18 cellular contexts compared by ENCODE assay signal in genomic region chr10:117348236-117348635, GRCh38. TPM values are rescaled to one million over a fixed set of nuclear protein-coding genes. Genes with fewer than 3 reads are reported as not detected.
DNase-seq lines count a peak whose midpoint lies in the region; ATAC-seq, FAIRE-seq and TF ChIP-seq lines count a peak whose summit lies in the region.
"Had no signal": no experiment of that assay in that cellular context is flagged by ENCODE, and none has a peak within 500 bp of the region (broad histone marks: within the 10 kb centered on the region; RNA-seq: fewer than 3 reads in every experiment).

No MANE protein-coding gene starts in this region.

- no peak overlapping the region for H2BK15ac ChIP-seq in H1 (ENCODE audit: low read length)

- peak overlapping the region; percentile 50 for H2BK120ac ChIP-seq in H1 (replicated peaks; ENCODE audit: low read depth, low read length)

- no peak for TF ChIP-seq EP300 in H1 (IDR thresholded peaks at IDR 0.05; ENCODE audit: borderline replicate concordance in 1 of 2, low read depth in 2 of 2, low read length in 2 of 2)

- no peak overlapping the region for H3K14ac ChIP-seq in H1 (ENCODE audit: insufficient read length)

- H4K91ac ChIP-seq in H1 (replicated peaks; ENCODE audit: insufficient read length, low read length): no peak overlapping the region

- DNase-seq in GM23338 (ENCODE audit: low spot score) (no peak), SK-N-DZ (ENCODE audit: low spot score) (peak; percentile 11), H1 (ENCODE audit: low read depth in 1 of 2, low spot score in 2 of 2) (no peak), C1 segment of cervical spinal cord (lab: John Stamatoyannopoulos, UW) (no peak)
- DNase-seq in stimulated activated effector memory CD8-positive, alpha-beta T cell treated with anti-CD3 and anti-CD28 coated beads, Interleukin-12 subunit alpha, Interleukin-12 subunit beta, amount 100 ng/mL, for 72 hours (ENCODE audit: low spot score in 2 of 2): no peak
- DNase-seq in activated CD4-positive, alpha-beta T cell treated with anti-CD3 and anti-CD28 coated beads for 4 hours: no peak
- DNase-seq: ACHN; CD4-positive, alpha-beta memory T cell; DND-41; GDM1; NCI-H1092; NCI-H1694; NCI-H446; NCI-H748 treated with DMSO at 0.1 percent for 48 hours; SIG-M5 had no signal

- H3K4me3 ChIP-seq in GM23338 (no peak overlapping the region), H1 (ENCODE audit: extremely low read depth in 1 of 4, insufficient read depth in 2 of 4, low read depth in 3 of 4, low read length in 4 of 4) (no peak overlapping the region)

- H3K9me3 Mint-ChIP-seq in GM23338: no peaks in the 10 kb centered on the region
- H3K9me3 Mint-ChIP-seq in stimulated activated effector memory CD8-positive, alpha-beta T cell treated with anti-CD3 and anti-CD28 coated beads, Interleukin-12 subunit alpha, Interleukin-12 subunit beta, amount 100 ng/mL, for 72 hours: no peaks in the 10 kb centered on the region
- H3K9me3 Mint-ChIP-seq: CD4-positive, alpha-beta memory T cell had no signal

- H3K18ac ChIP-seq in H1 (ENCODE audit: extremely low read depth, low read length): peak overlapping the region; percentile 55; the same call in 1 of the 2 replicates

- no peak overlapping the region for H3K9ac ChIP-seq in H1 (replicated peaks in 1 of 4; ENCODE audit: extremely low read depth in 1 of 4, low read depth in 3 of 4, low read length in 3 of 4)

- TF ChIP-seq POLR2A in H1 (IDR thresholded peaks at IDR 0.05; ENCODE audit: control extremely low read depth in 1 of 2, low read depth in 2 of 2, low read length in 2 of 2): no peak

- H4K5ac ChIP-seq in H1 (ENCODE audit: insufficient read length, low read depth, low read length): peak overlapping the region; percentile 12

- H3K27ac ChIP-seq in GM23338 (ENCODE audit: low read depth) (peak overlapping the region; percentile 98), H1 (ENCODE audit: low read depth, low read length) (peak overlapping the region; percentile 48; the same call in 1 of the 2 replicates)

- H3K4me1 Mint-ChIP-seq in GM23338: peaks cover 65% of the 10 kb centered on the region
- H3K4me1 Mint-ChIP-seq in stimulated activated effector memory CD8-positive, alpha-beta T cell treated with anti-CD3 and anti-CD28 coated beads, Interleukin-12 subunit alpha, Interleukin-12 subunit beta, amount 100 ng/mL, for 72 hours: peaks cover 61% of the 10 kb centered on the region

- no peaks in the 10 kb centered on the region for H3K79me1 ChIP-seq in H1 (ENCODE audit: low read depth, low read length)

- H3K56ac ChIP-seq in H1 (replicated peaks; ENCODE audit: insufficient read length, low read depth, low read length): peak overlapping the region; percentile 24

- H3K4me3 Mint-ChIP-seq in GM23338: no peak overlapping the region
- no peak overlapping the region for H3K4me3 Mint-ChIP-seq in stimulated activated effector memory CD8-positive, alpha-beta T cell treated with anti-CD3 and anti-CD28 coated beads, Interleukin-12 subunit alpha, Interleukin-12 subunit beta, amount 100 ng/mL, for 72 hours
- H3K4me3 Mint-ChIP-seq: CD4-positive, alpha-beta memory T cell had no signal

- peaks cover 15% of the 10 kb centered on the region; the same call in 1 of the 2 replicates for H3F3A ChIP-seq in GM23338 (replicated peaks; ENCODE audit: low read depth)

- H4K20me1 ChIP-seq in GM23338 (replicated peaks; ENCODE audit: insufficient read depth) (no peaks in the 10 kb centered on the region), H1 (replicated peaks in 1 of 2; ENCODE audit: control insufficient read depth in 1 of 2, insufficient read depth in 2 of 2, low read length in 2 of 2) (no peaks in the 10 kb centered on the region)

- no peak for FAIRE-seq in H1 (lab: Jason Lieb, UNC)
- FAIRE-seq: H54, RCC 7860 had no signal

- H2AK5ac ChIP-seq in H1 (ENCODE audit: low read depth, low read length): no peak overlapping the region

- H3K27me3 ChIP-seq in GM23338 (ENCODE audit: insufficient read depth): no peaks in the 10 kb centered on the region
- H3K27me3 ChIP-seq in H1 (replicated peaks in 1 of 4; ENCODE audit: control insufficient read depth in 3 of 4, extremely low read depth in 1 of 4, insufficient read depth in 3 of 4, low read length in 3 of 4): no peaks in the 10 kb centered on the region

- H2BK5ac ChIP-seq in H1 (ENCODE audit: low read depth, low read length): no peak overlapping the region

- peaks cover 4% of the 10 kb centered on the region for H3K27me3 Mint-ChIP-seq in GM23338 (ENCODE audit: insufficient read depth, low read depth, poor library complexity)
- H3K27me3 Mint-ChIP-seq: CD4-positive, alpha-beta memory T cell had no signal

- 0 out of 2 replicates have a peak overlapping the region, but pooled peaks have one; percentile 16 for H3K4me2 ChIP-seq in GM23338
- H3K4me2 ChIP-seq in H1 (ENCODE audit: insufficient read depth in 1 of 2, low read depth in 2 of 2, low read length in 2 of 2): no peak overlapping the region

- H3K36me3 Mint-ChIP-seq in GM23338 (ENCODE audit: low read depth): peaks cover 4% of the 10 kb centered on the region; the same call in 2 of the 3 replicates
- no peaks in the 10 kb centered on the region for H3K36me3 Mint-ChIP-seq in stimulated activated effector memory CD8-positive, alpha-beta T cell treated with anti-CD3 and anti-CD28 coated beads, Interleukin-12 subunit alpha, Interleukin-12 subunit beta, amount 100 ng/mL, for 72 hours

- peaks cover 78% of the 10 kb centered on the region for H3K79me2 ChIP-seq in GM23338 (replicated peaks; ENCODE audit: insufficient read depth)
- peaks cover 3 to 71% of the 10 kb centered on the region in 2 experiments for H3K79me2 ChIP-seq in H1 (ENCODE audit: control insufficient read depth in 1 of 2, insufficient read depth in 2 of 2, low read length in 2 of 2)

- 0 out of 2 replicates have a peak, but pooled peaks cover 4% of the 10 kb centered on the region for H3K9me2 ChIP-seq in GM23338 (ENCODE audit: insufficient read depth)

- POLR2A ChIA-PET in H1 (lab: Charles Lee; ENCODE audit: partially characterized antibody): no interaction called here

- H2BK20ac ChIP-seq in H1 (ENCODE audit: low read length): no peak overlapping the region

- H4K8ac ChIP-seq in H1 (ENCODE audit: extremely low read depth, insufficient read depth, low read length): no peak overlapping the region

- no peaks in the 10 kb centered on the region for H3K23me2 ChIP-seq in H1 (ENCODE audit: low read depth, low read length)

- TF ChIP-seq RAD21 in H1 (IDR thresholded peaks at IDR 0.05 in 1 of 2, conservative IDR thresholded peaks at IDR 0.05 in 1 of 2; ENCODE audit: low read depth in 2 of 2, low read length in 2 of 2): no peak

- H3K27ac Mint-ChIP-seq in GM23338: peak overlapping the region; percentile 99
- H3K27ac Mint-ChIP-seq in stimulated activated effector memory CD8-positive, alpha-beta T cell treated with anti-CD3 and anti-CD28 coated beads, Interleukin-12 subunit alpha, Interleukin-12 subunit beta, amount 100 ng/mL, for 72 hours: peak overlapping the region; percentile 48

- H3K36me3 ChIP-seq in GM23338 (ENCODE audit: insufficient read depth) (no peaks in the 10 kb centered on the region), H1 (ENCODE audit: control insufficient read depth in 2 of 4, insufficient read depth in 4 of 4, low read length in 3 of 4) (no peaks in the 10 kb centered on the region)

- no peak overlapping the region for H3K4ac ChIP-seq in H1 (replicated peaks; ENCODE audit: insufficient read length, low read depth, low read length)

- TF ChIP-seq CTCF in GM23338 (conservative IDR thresholded peaks at IDR 0.05; ENCODE audit: low read depth in 2 of 2): no peak
- TF ChIP-seq CTCF in H1 (IDR thresholded peaks at IDR 0.05; ENCODE audit: control extremely low read depth in 1 of 3, insufficient read depth in 1 of 3, low read depth in 1 of 3, low read length in 3 of 3): no peak

- no peak for ATAC-seq in GM23338
- ATAC-seq in stimulated activated effector memory CD8-positive, alpha-beta T cell treated with anti-CD3 and anti-CD28 coated beads, Interleukin-12 subunit alpha, Interleukin-12 subunit beta, amount 100 ng/mL, for 72 hours: no peak
- ATAC-seq in GM21619 (IDR thresholded peaks at IDR 0.05; ENCODE audit: unreplicated experiment): no peak

- no peak overlapping the region for H2AFZ ChIP-seq in GM23338
- H2AFZ ChIP-seq in H1 (ENCODE audit: low read length): no peak overlapping the region

- H3K4me1 ChIP-seq in GM23338 (ENCODE audit: insufficient read depth) (peaks cover 59% of the 10 kb centered on the region), H1 (replicated peaks in 1 of 4; ENCODE audit: control insufficient read depth in 3 of 4, insufficient read depth in 4 of 4, low read length in 3 of 4) (peaks cover 8 to 24% (median 16%) of the 10 kb centered on the region in 4 experiments)

- no peak overlapping the region for H2BK12ac ChIP-seq in H1 (ENCODE audit: low read depth, low read length)

- H3K9me3 ChIP-seq in H1 (ENCODE audit: insufficient read depth in 2 of 2, low read depth in 1 of 2, low read length in 1 of 2): no peaks in the 10 kb centered on the region

- CTCF ChIA-PET in H1 (lab: Charles Lee; ENCODE audit: partially characterized antibody): interaction anchor here (0.7 to 1.2 kb wide), 3 partner anchors 23 to 132 kb away, joined by 3 to 4 read pairs (median 3); no protein-coding TSS in a partner anchor

- no peak overlapping the region for H3K23ac ChIP-seq in H1 (ENCODE audit: insufficient read length)

- 89% methylated on average over 5 of the region's 5 CpGs; no CpG with 5 or more reads in 1 of the 2 experiments for WGBS in H1 (ENCODE audit: extremely low coverage in 1 of 2, insufficient coverage in 1 of 2, insufficient read length in 1 of 2, insufficient replicate concordance in 2 of 2, low coverage in 1 of 2, low lambda C conversion rate in 2 of 2, missing lambda C conversion rate in 1 of 2), 2 experiments

TF ChIP-seq in GM23338, 12 proteins besides CTCF, POLR2A, EP300 and RAD21 (continues in another document):
- TF ChIP-seq STAT1 (IDR thresholded peaks at IDR 0.05; ENCODE audit: unreplicated experiment): no peak
- no peak for TF ChIP-seq EZH2 (IDR thresholded peaks at IDR 0.05; ENCODE audit: low read depth, unreplicated experiment)

TF ChIP-seq in H1, 55 proteins besides CTCF, POLR2A, EP300 and RAD21 (continues in another document):
- TF ChIP-seq TEAD4 (IDR thresholded peaks at IDR 0.05; ENCODE audit: low read depth, low read length): no peak

RNA-seq across cellular contexts. Expression of gene PDZD8, which starts 27.0 kb away (rescaled TPM):
- total RNA-seq in GM23338 (2014; rRNA removed; shearing (Covaris generic)): 28.6 and 30.2 TPM in 2 replicates
- polyA plus RNA-seq in GM23338 (2016; fragmentation: Nextera tagmentation; extraction: Ambion mirVana): 8.4 and 11.4 TPM in 2 replicates
- 8.5 and 9.3 TPM in 2 replicates for polyA plus RNA-seq in SK-N-DZ (2014; cell fraction: cytosol; rRNA removed)
- 4.5 and 4.6 TPM in 2 replicates for polyA plus RNA-seq in SK-N-DZ (2014; cell fraction: nucleus; rRNA removed)
- 48.8 and 50.1 TPM in 2 replicates for total RNA-seq in H1 (2021; fragmentation: NEBNext Ultra II Directional; extraction: Animal tissue kit (Norgen Biotek cat#: 25700))
- polyA plus RNA-seq in H1 (2011; rRNA removed): 6.7 and 10.9 TPM in 2 replicates
- 14.2 TPM for polyA plus RNA-seq in H1 (2011; cell fraction: cytosol; rRNA removed)
- polyA plus RNA-seq in H1 (2011; cell fraction: nucleus; rRNA removed): 22.0 TPM
- polyA plus RNA-seq in H1 (2012, experiment 1 of 2): 16.8 to 29.7 TPM (median 21.9 TPM) in 4 replicates
- 0.97 TPM for polyA plus RNA-seq in H1 (2012, experiment 2 of 2)
- 27.3 TPM for polyA plus RNA-seq in H1 (2013, experiment 1 of 2)
- polyA plus RNA-seq in H1 (2013, experiment 2 of 2): 28.1 TPM
- polyA minus RNA-seq in H1 (2011; rRNA and poly(A)+ RNA removed): 69.6 and 96.0 TPM in 2 replicates
- polyA minus RNA-seq in H1 (2011; cell fraction: cytosol; rRNA and poly(A)+ RNA removed): 41.8 TPM
- polyA minus RNA-seq in H1 (2011; cell fraction: nucleus; rRNA and poly(A)+ RNA removed): 140 TPM
